Comparison of ENCODE assay signal across 8 cellular contexts in the genomic region with DNA sequence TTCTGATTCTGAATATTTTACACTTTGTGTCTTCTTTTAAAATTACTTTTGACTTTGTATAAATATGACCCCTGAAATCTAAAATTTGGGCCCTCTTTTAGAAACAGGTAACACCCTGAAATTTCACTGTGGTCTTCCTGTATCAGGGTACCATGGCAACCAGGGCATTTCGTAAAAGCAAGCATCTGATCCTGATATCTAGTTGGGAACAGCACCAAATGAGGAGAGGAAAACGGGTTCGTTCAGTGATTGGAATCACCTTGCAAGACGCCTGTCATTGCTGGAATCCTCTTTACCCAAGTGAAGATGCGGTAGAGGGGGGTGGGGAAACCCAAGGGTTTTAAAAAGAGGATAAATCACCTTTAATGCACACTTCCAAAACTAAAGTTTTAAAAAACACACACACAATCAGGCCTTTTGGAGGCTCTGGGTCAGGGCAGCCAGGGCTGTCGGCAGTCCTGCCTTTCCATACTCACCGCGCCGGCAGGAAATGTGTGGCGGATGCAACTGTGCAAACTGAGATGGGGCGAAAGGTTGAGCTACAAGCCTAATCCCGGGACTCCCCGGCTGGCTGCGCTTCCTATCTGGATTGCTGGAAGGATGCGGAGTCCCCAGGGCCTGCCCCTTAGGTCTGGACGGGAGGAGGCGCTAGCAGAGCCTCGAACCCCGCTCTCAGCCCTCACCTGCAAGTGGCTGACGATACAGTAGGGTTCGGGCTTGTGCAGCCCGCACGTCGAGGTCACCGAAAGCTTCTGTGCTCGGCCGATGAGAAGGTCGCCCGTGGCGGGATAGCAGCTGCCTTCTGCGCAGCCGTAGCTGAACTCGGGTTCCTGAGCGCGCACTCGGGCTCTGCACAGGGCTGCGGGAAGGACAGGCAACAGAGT. TPM values are rescaled to one million over a fixed set of nuclear protein-coding genes. Genes with fewer than 3 reads are reported as not detected.
DNase-seq lines count a peak whose midpoint lies in the region; ATAC-seq and TF ChIP-seq lines count a peak whose summit lies in the region.

No MANE protein-coding gene starts in this region.

- H3K4me2 ChIP-seq in osteoblast (ENCODE audit: insufficient read depth, low read length) = peak overlapping the region; percentile 78

- H4K20me1 ChIP-seq in osteoblast (ENCODE audit: insufficient read depth, low read length) = no peaks in the 10 kb centered on the region

- H3K36me3 ChIP-seq in WERI-Rb-1 = peaks cover 32% of the 10 kb centered on the region
- peaks cover 34% of the 10 kb centered on the region for H3K36me3 ChIP-seq in osteoblast (ENCODE audit: insufficient read depth, low read length)

- TF ChIP-seq CTCF in GM10266 (IDR thresholded peaks at IDR 0.05; ENCODE audit: control insufficient read depth, insufficient read depth, low read depth, missing control alignments) (no peak), WERI-Rb-1 (IDR thresholded peaks at IDR 0.05; ENCODE audit: low read depth, low read length) (peak; percentile 56), fibroblast of villous mesenchyme (IDR thresholded peaks at IDR 0.05; ENCODE audit: insufficient read depth, low read depth, low read length) (peak; percentile 30), osteoblast (IDR thresholded peaks at IDR 0.05; ENCODE audit: extremely low read depth, low read depth, low read length) (no peak)

- peaks cover 42% of the 10 kb centered on the region for H3K79me2 ChIP-seq in osteoblast (ENCODE audit: insufficient read depth, low read length)

- peaks cover 67% of the 10 kb centered on the region for H3K4me1 ChIP-seq in osteoblast (ENCODE audit: insufficient read depth, low read length)

- H3K27me3 ChIP-seq in WERI-Rb-1 (ENCODE audit: insufficient read depth, low read depth, severe bottlenecking) (no peaks in the 10 kb centered on the region), osteoblast (ENCODE audit: insufficient read depth, low read length) (peaks cover 3% of the 10 kb centered on the region)

- H2AFZ ChIP-seq in osteoblast (ENCODE audit: low read length) = peak overlapping the region; percentile 83

- H3K27ac ChIP-seq in WERI-Rb-1 (peak overlapping the region; percentile 81), osteoblast (ENCODE audit: low read depth, low read length) (peak overlapping the region; percentile 73)

- ATAC-seq in left lobe of liver = no peak
- ATAC-seq in GM19023 (IDR thresholded peaks at IDR 0.05; ENCODE audit: unreplicated experiment) = no peak

- DNase-seq in GM10266 (ENCODE audit: extremely low spot score) (peak; percentile 14), WERI-Rb-1 (peak; percentile 74), fibroblast of villous mesenchyme (ENCODE audit: low read depth) (peak; percentile 65), osteoblast (ENCODE audit: insufficient read length, low spot score, missing footprints) (peak; percentile 89), left lobe of liver (ENCODE audit: low spot score) (no peak), Kasumi-1 (lab: John Stamatoyannopoulos, UW) (no peak)
- no peak for DNase-seq in activated CD4-positive, CD25-positive, alpha-beta regulatory T cell treated with anti-CD3 and anti-CD28 coated beads, Interleukin-2, amount 50 U/mL, for 72 hours

- peaks cover 2% of the 10 kb centered on the region for H3K9me3 ChIP-seq in WERI-Rb-1 (ENCODE audit: severe bottlenecking)
- no peaks in the 10 kb centered on the region for H3K9me3 ChIP-seq in osteoblast (ENCODE audit: low read depth, low read length)

- H3K4me3 ChIP-seq in WERI-Rb-1 (ENCODE audit: low read depth, low read length) = peak overlapping the region; percentile 62
- H3K4me3 ChIP-seq in fibroblast of villous mesenchyme (ENCODE audit: low read depth, low read length) = peak overlapping the region; percentile 96
- peak overlapping the region; percentile 86 for H3K4me3 ChIP-seq in osteoblast (ENCODE audit: insufficient read depth, low read length)

RNA-seq across cellular contexts. Expression of a gene that starts 1.8 kb away (rescaled TPM):
- total RNA-seq in fibroblast of villous mesenchyme = 438 and 483 TPM in 2 replicates
- total RNA-seq in osteoblast = 410 and 488 TPM in 2 replicates
- total RNA-seq in left lobe of liver = 29.1 TPM

Comparison
In these comparisons a context has a peak if more than half of its experiments do, and no peak if none do; other contexts are left out.
1. DNase-seq: peak in GM10266 (single experiment), WERI-Rb-1 (single experiment), fibroblast of villous mesenchyme (single experiment) and osteoblast (single experiment); none in left lobe of liver (single experiment), Kasumi-1 (0 of 2) and activated CD4-positive, CD25-positive, alpha-beta regulatory T cell treated with anti-CD3 and anti-CD28 coated beads, Interleukin-2, amount 50 U/mL, for 72 hours (single experiment).
2. CTCF ChIP-seq: peak in WERI-Rb-1 (single experiment) and fibroblast of villous mesenchyme (single experiment); none in GM10266 (single experiment) and osteoblast (single experiment).
3. RNA of a gene that starts 1.8 kb away (total RNA-seq): 438 to 483 TPM in fibroblast of villous mesenchyme and 410 to 488 TPM in osteoblast; 29.1 TPM in left lobe of liver (single experiment); every median in the first group is over 10 times any median in the second.
4. Peak in every context shown above with its lines, with median percentiles within 50 percentile points of each other: H3K4me3 ChIP-seq.